Comparison of ENCODE assay signal across 8 cellular contexts in the genomic region with DNA sequence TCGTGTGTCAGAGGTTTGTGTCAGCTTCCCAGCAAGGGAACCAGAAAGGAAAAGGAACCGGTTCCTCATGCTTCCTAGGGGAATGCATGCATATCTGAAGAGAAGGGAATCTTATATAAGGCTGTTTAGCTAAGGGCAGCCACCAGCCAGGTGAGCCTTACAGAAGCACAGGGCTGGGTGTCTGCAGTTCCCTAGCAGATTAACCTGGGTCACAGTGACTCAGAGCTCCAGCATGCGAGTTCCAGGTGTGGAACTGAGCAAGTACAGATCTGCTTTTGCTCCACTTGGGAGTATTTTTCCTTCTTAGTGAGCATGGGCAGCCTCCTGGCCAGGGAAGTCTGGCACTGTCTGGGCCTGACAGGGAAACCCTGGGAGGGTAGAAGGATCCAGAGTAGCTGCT.
DNase-seq lines count a peak whose midpoint lies in the region; ATAC-seq and TF ChIP-seq lines count a peak whose summit lies in the region.

No MANE protein-coding gene starts in this region.

- no peaks in the 10 kb centered on the region for H3K36me3 ChIP-seq in DND-41 (ENCODE audit: insufficient read depth, low read length)
- H3K36me3 ChIP-seq in RWPE2 (ENCODE audit: low read depth): no peaks in the 10 kb centered on the region
- peaks cover 4% of the 10 kb centered on the region for H3K36me3 ChIP-seq in iPS-15b (ENCODE audit: control insufficient read depth, insufficient read depth, low read length)
- H3K36me3 ChIP-seq in MM.1S (replicated peaks; ENCODE audit: insufficient read depth, low read length): no peaks in the 10 kb centered on the region
- peaks cover 17% of the 10 kb centered on the region for H3K36me3 ChIP-seq in brain microvascular endothelial cell (replicated peaks)

- ATAC-seq in DND-41 (ENCODE audit: insufficient read depth, low read depth) (no peak), RWPE2 (ENCODE audit: low read depth) (peak; percentile 85), HG03280 (IDR thresholded peaks at IDR 0.05; ENCODE audit: unreplicated experiment) (no peak)

- H3K9me3 ChIP-seq in DND-41 (ENCODE audit: insufficient read depth, low read length, severe bottlenecking) (no peaks in the 10 kb centered on the region), RWPE2 (ENCODE audit: severe bottlenecking) (no peaks in the 10 kb centered on the region), iPS-15b (ENCODE audit: control insufficient read depth, insufficient read depth, low read length) (no peaks in the 10 kb centered on the region), MM.1S (replicated peaks; ENCODE audit: insufficient read depth, low read length) (no peaks in the 10 kb centered on the region)

- TF ChIP-seq CTCF in DND-41 (IDR thresholded peaks at IDR 0.05; ENCODE audit: borderline replicate concordance, extremely low read depth, low read length, poor library complexity, severe bottlenecking) (no peak), RWPE2 (IDR thresholded peaks at IDR 0.05; ENCODE audit: poor library complexity, severe bottlenecking) (no peak), MM.1S (IDR thresholded peaks at IDR 0.05; ENCODE audit: low read length) (no peak), brain microvascular endothelial cell (IDR thresholded peaks at IDR 0.05; ENCODE audit: low read depth, low read length, missing control alignments) (no peak)

- H3K27ac ChIP-seq in DND-41 (ENCODE audit: low read length): no peak overlapping the region
- peak overlapping the region; percentile 99 for H3K27ac ChIP-seq in RWPE2 (ENCODE audit: poor library complexity, severe bottlenecking)
- H3K27ac ChIP-seq in skin epidermis: peak overlapping the region in 20 of 21 experiments; percentile 43 to 87 (median 76)
- no peak overlapping the region for H3K27ac ChIP-seq in MM.1S (ENCODE audit: low read length)
- no peak overlapping the region for H3K27ac ChIP-seq in brain microvascular endothelial cell

- H3K4me3 ChIP-seq in DND-41 (ENCODE audit: low read depth in 1 of 2, low read length in 2 of 2): no peak overlapping the region
- H3K4me3 ChIP-seq in RWPE2 (ENCODE audit: severe bottlenecking): no peak overlapping the region
- no peak overlapping the region for H3K4me3 ChIP-seq in iPS-15b (ENCODE audit: low read depth, low read length)
- H3K4me3 ChIP-seq in skin epidermis: no peak overlapping the region
- no peak overlapping the region for H3K4me3 ChIP-seq in MM.1S (ENCODE audit: low read length)
- H3K4me3 ChIP-seq in brain microvascular endothelial cell (ENCODE audit: low read depth, low read length): no peak overlapping the region

- in situ Hi-C loops in brain microvascular endothelial cell (cut with HindIII; ENCODE audit: low pct_ligation_motif_present, low sequenced_read_pairs): no loop called here

- no peak for DNase-seq in DND-41
- peak; percentile 93 for DNase-seq in RWPE2 (ENCODE audit: low spot score)
- no peak for DNase-seq in MM.1S
- no peak for DNase-seq in NCI-H2029 (lab: John Stamatoyannopoulos, UW)
- DNase-seq in brain microvascular endothelial cell: no peak

- H3K27me3 ChIP-seq in DND-41 (ENCODE audit: insufficient read depth, low read length, poor library complexity) (no peaks in the 10 kb centered on the region), RWPE2 (ENCODE audit: insufficient read depth, poor library complexity, severe bottlenecking) (no peaks in the 10 kb centered on the region), iPS-15b (ENCODE audit: control insufficient read depth, insufficient read depth, low read length) (no peaks in the 10 kb centered on the region), MM.1S (replicated peaks; ENCODE audit: insufficient read depth, low read length) (no peaks in the 10 kb centered on the region), brain microvascular endothelial cell (replicated peaks) (no peaks in the 10 kb centered on the region)

- no peaks in the 10 kb centered on the region for H3F3A ChIP-seq in MM.1S (ENCODE audit: insufficient read depth, low read length)

- H3K9ac ChIP-seq in DND-41 (ENCODE audit: low read depth, low read length) (no peak overlapping the region), iPS-15b (ENCODE audit: low read depth, low read length) (peak overlapping the region; percentile 60), MM.1S (ENCODE audit: low read length) (no peak overlapping the region)

- no peaks in the 10 kb centered on the region for H4K20me1 ChIP-seq in DND-41 (ENCODE audit: insufficient read depth, low read length)
- H4K20me1 ChIP-seq in MM.1S (ENCODE audit: insufficient read depth, low read length): no peaks in the 10 kb centered on the region

- H3K9me2 ChIP-seq in MM.1S (replicated peaks; ENCODE audit: insufficient read depth, low read length): no peaks in the 10 kb centered on the region

- H3K4me1 ChIP-seq in DND-41 (ENCODE audit: insufficient read depth, low read length) (no peaks in the 10 kb centered on the region), RWPE2 (ENCODE audit: insufficient read depth, poor library complexity, severe bottlenecking) (peaks cover 48% of the 10 kb centered on the region), iPS-15b (ENCODE audit: control insufficient read depth, insufficient read depth, low read length) (no peaks in the 10 kb centered on the region), MM.1S (ENCODE audit: low read length) (no peaks in the 10 kb centered on the region)

- H3K79me2 ChIP-seq in DND-41 (ENCODE audit: insufficient read depth, low read length) (no peaks in the 10 kb centered on the region), MM.1S (ENCODE audit: low read length) (no peaks in the 10 kb centered on the region)

- peak overlapping the region; percentile 75; the same call in 1 of the 2 replicates for H2AFZ ChIP-seq in DND-41 (ENCODE audit: low read depth, low read length)
- H2AFZ ChIP-seq in MM.1S (ENCODE audit: low read length): no peak overlapping the region

- no peak overlapping the region for H3K4me2 ChIP-seq in DND-41 (ENCODE audit: insufficient read depth, low read length)
- no peak overlapping the region for H3K4me2 ChIP-seq in MM.1S (ENCODE audit: low read depth, low read length)

Comparison
In these comparisons a context has a peak if more than half of its experiments do, and no peak if none do; other contexts are left out.
1. H3K27ac ChIP-seq: peak in RWPE2 (single experiment) and skin epidermis (20 of 21); none in DND-41 (single experiment), MM.1S (single experiment) and brain microvascular endothelial cell (single experiment).